In genomic region chr1:236394905-236395779, GRCh38 we compare ENCODE assay signal across 8 cellular contexts. TPM values are rescaled to one million over a fixed set of nuclear protein-coding genes. Genes with fewer than 3 reads are reported as not detected.
DNase-seq lines count a peak whose midpoint lies in the region; ATAC-seq and TF ChIP-seq lines count a peak whose summit lies in the region.

No MANE protein-coding gene starts in this region.

- no peaks in the 10 kb centered on the region for H3K9me3 Mint-ChIP-seq in activated CD8-positive, alpha-beta T cell treated with anti-CD3 and anti-CD28 coated beads for 36 hours
- H3K9me3 Mint-ChIP-seq in naive B cell, result peaks cover 0 to 3% (median 0%) of the 10 kb centered on the region in 7 donors

- H3K4me3 ChIP-seq in epithelial cell of esophagus (ENCODE audit: low read length) (peak overlapping the region; percentile 73), tibial nerve (peak overlapping the region; percentile 38 to 68 (median 52))

- DNase-seq in ELF-1 (ENCODE audit: low read depth, low spot score) (peak; percentile 75), M059J (ENCODE audit: low read depth) (peak; percentile 37), epithelial cell of esophagus (ENCODE audit: low read depth) (peak; percentile 73), naive B cell (no peak), tibial nerve (ENCODE audit: low spot score in 2 of 2) (no peak)
- DNase-seq in activated CD8-positive, alpha-beta T cell treated with anti-CD3 and anti-CD28 coated beads for 36 hours, result peak; percentile 63

- no peaks in the 10 kb centered on the region for H3K36me3 ChIP-seq in tibial nerve

- TF ChIP-seq EP300 in tibial nerve (IDR thresholded peaks at IDR 0.05), result no peak

- peaks cover 47% of the 10 kb centered on the region for H3K27me3 Mint-ChIP-seq in activated CD8-positive, alpha-beta T cell treated with anti-CD3 and anti-CD28 coated beads for 36 hours
- H3K27me3 Mint-ChIP-seq in naive B cell, result peaks cover 44 to 65% (median 53%) of the 10 kb centered on the region in 3 donors

- TF ChIP-seq CTCF in activated CD8-positive, alpha-beta T cell treated with anti-CD3 and anti-CD28 coated beads for 36 hours (IDR thresholded peaks at IDR 0.05), result no peak
- TF ChIP-seq CTCF in epithelial cell of esophagus (IDR thresholded peaks at IDR 0.05; ENCODE audit: insufficient read depth, low read depth, low read length, missing control alignments) (no peak), tibial nerve (IDR thresholded peaks at IDR 0.05) (no peak)

- peak; percentile 61 for ATAC-seq in GM21526 (IDR thresholded peaks at IDR 0.05; ENCODE audit: low FRiP score, unreplicated experiment)
- peak; percentile 78 for ATAC-seq in activated CD8-positive, alpha-beta T cell treated with anti-CD3 and anti-CD28 coated beads for 36 hours
- peak; percentile 28 to 41 for ATAC-seq in naive B cell (ENCODE audit: low read depth in 2 of 2)
- ATAC-seq in HG02571 (IDR thresholded peaks at IDR 0.05; ENCODE audit: unreplicated experiment), result no peak

- H3K4me3 Mint-ChIP-seq in activated CD8-positive, alpha-beta T cell treated with anti-CD3 and anti-CD28 coated beads for 36 hours, result peak overlapping the region; percentile 77
- peak overlapping the region; percentile 80 to 90 (median 84) for H3K4me3 Mint-ChIP-seq in naive B cell

- H3K27ac ChIP-seq in tibial nerve, result peak overlapping the region in 1 of 4 donors; percentile 1

- H3K9me3 ChIP-seq in tibial nerve, result no peaks in the 10 kb centered on the region

- POLR2A ChIA-PET in activated CD8-positive, alpha-beta T cell treated with anti-CD3 and anti-CD28 coated beads for 36 hours (lab: Charles Lee), result no interaction called here

- peak overlapping the region; percentile 74 for H3K27ac Mint-ChIP-seq in activated CD8-positive, alpha-beta T cell treated with anti-CD3 and anti-CD28 coated beads for 36 hours
- H3K27ac Mint-ChIP-seq in naive B cell, result peak overlapping the region in 1 of 6 donors; percentile 17

- no peak for TF ChIP-seq POLR2A in tibial nerve (IDR thresholded peaks at IDR 0.05)

- H3K27me3 ChIP-seq in tibial nerve, result peaks cover 0 to 37% of the 10 kb centered on the region in 2 donors

- intact Hi-C loops in activated CD8-positive, alpha-beta T cell treated with anti-CD3 and anti-CD28 coated beads for 36 hours (cut with micrococcal nuclease), result no loop called here

- 0 to 1% methylated on average over 44 to 73 of the region's 82 CpGs for WGBS in tibial nerve, 2 donors

- CTCF ChIA-PET in activated CD8-positive, alpha-beta T cell treated with anti-CD3 and anti-CD28 coated beads for 36 hours (lab: Charles Lee), result interaction anchor here (0.8 to 1.5 kb wide), 4 partner anchors 11 to 291 kb away, joined by 3 to 8 read pairs (median 3); no protein-coding TSS in a partner anchor

- peaks cover 0 to 21% (median 6%) of the 10 kb centered on the region in 4 donors for H3K4me1 ChIP-seq in tibial nerve

- H3K36me3 Mint-ChIP-seq in activated CD8-positive, alpha-beta T cell treated with anti-CD3 and anti-CD28 coated beads for 36 hours (ENCODE audit: low read depth), result no peaks in the 10 kb centered on the region
- H3K36me3 Mint-ChIP-seq in naive B cell, result peaks cover 0 to 15% of the 10 kb centered on the region in 2 donors

- H3K4me1 Mint-ChIP-seq in activated CD8-positive, alpha-beta T cell treated with anti-CD3 and anti-CD28 coated beads for 36 hours (ENCODE audit: low read depth), result peaks cover 25% of the 10 kb centered on the region
- H3K4me1 Mint-ChIP-seq in naive B cell, result peaks cover 18 to 23% (median 22%) of the 10 kb centered on the region in 3 donors

RNA-seq across cellular contexts. Expression of gene EDARADD, which starts 1.1 kb away (rescaled TPM):
- total RNA-seq in M059J (2014; rRNA removed; shearing (Covaris generic)), result 0.05 and 1.2 TPM in 2 replicates
- 1 to 10 TPM; 1.7 to 3.0 TPM for total RNA-seq in activated CD8-positive, alpha-beta T cell treated with anti-CD3 and anti-CD28 coated beads for 36 hours
- not detected for polyA plus RNA-seq in naive B cell (ENCODE audit: low read depth in 6 of 6)
- 1 to 10 TPM in 1 of 4 donors, under 1 TPM in 3; 0.42 to 1.2 (median 0.82) TPM for total RNA-seq in tibial nerve

Comparison
In these comparisons a context has a peak if more than half of its experiments do, and no peak if none do; other contexts are left out.
1. DNase-seq: peak in ELF-1 (single experiment), M059J (single experiment), activated CD8-positive, alpha-beta T cell treated with anti-CD3 and anti-CD28 coated beads for 36 hours (single experiment) and epithelial cell of esophagus (single experiment); none in naive B cell (single experiment) and tibial nerve (0 of 2).